Comparison of ENCODE assay signal across 1 cellular context in the genomic region with DNA sequence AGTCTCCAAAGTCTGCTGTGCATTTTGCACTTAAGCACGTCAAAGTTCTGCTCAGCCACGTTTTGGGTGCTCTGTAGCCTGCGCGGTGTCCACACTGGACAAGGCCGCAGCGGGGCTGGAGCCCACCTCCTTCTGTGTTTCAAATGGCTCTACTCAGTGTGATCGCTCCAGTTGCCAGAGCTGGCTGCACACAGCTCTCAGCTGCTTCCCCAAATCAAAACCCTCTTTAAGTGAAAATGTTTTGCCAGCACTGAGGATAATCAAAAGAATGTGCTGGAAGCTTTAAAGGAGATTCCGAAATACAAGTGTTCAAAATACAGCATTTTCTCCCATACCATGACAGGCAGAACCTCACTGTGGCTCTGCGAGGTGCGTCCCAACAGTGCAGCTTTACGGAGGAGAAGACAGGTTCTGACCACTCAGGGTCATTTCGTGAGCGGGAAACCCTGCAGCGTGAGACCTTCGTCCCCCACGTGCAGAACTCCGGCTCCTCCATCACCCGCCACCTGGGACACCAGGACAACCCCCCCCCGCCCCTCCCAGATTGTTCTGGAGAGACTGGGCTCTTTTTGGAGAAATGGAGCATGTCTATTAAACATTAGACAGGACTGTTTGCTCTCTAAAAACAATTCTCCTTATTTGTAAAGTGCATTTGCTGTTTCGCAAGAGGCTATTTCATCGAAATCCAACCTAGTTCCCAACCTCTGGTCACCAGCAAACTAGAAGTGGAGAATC.
TF ChIP-seq lines count a peak whose summit lies in the region.

No MANE protein-coding gene starts in this region.

TF ChIP-seq in IMR-90, 13 proteins besides CTCF, POLR2A, EP300 and RAD21:
- TF ChIP-seq MXI1 (IDR thresholded peaks at IDR 0.05; ENCODE audit: borderline replicate concordance, low read depth, low read length) (no peak), CEBPB (IDR thresholded peaks at IDR 0.05; ENCODE audit: low read depth, low read length) (peak; percentile 77)
